ENCODE assay signal across 10 cellular contexts in the genomic region with DNA sequence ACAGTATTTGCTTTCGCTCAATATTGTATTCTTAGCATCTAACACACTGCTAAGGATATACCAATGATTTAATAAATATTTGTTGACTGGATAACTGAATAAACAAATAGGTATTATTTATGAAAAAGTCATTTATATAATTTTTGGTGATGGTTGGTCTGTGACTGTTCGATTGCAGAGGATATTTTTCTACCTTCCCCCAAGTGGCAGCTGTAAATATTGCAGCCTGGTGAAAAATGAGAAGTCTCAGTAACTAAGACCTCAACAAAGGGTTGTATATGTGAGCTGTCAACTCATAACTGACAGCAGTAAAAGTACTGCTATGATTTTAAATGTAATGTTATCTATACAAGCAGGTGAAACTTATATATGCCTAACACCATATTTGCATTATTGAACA. TPM values are rescaled to one million over a fixed set of nuclear protein-coding genes. Genes with fewer than 3 reads are reported as not detected.
DNase-seq lines count a peak whose midpoint lies in the region; ATAC-seq and TF ChIP-seq lines count a peak whose summit lies in the region.
"Had no signal": no experiment of that assay in that cellular context is flagged by ENCODE, and none has a peak within 500 bp of the region (broad histone marks: within the 10 kb centered on the region; RNA-seq: fewer than 3 reads in every experiment).

No MANE protein-coding gene starts in this region.

- ATAC-seq in GM18520 (IDR thresholded peaks at IDR 0.05; ENCODE audit: unreplicated experiment) (peak; percentile 56), HG03378 (IDR thresholded peaks at IDR 0.05; ENCODE audit: unreplicated experiment) (peak; percentile 59)
- ATAC-seq: stimulated activated effector memory CD8-positive, alpha-beta T cell treated with anti-CD3 and anti-CD28 coated beads, Interleukin-12 subunit alpha, Interleukin-12 subunit beta, amount 100 ng/mL, for 72 hours had no signal

- no peaks in the 10 kb centered on the region for H3K9me3 ChIP-seq in neural progenitor cell (ENCODE audit: low read depth)

- H3K9ac ChIP-seq in neural progenitor cell, result no peak overlapping the region

- H3K27me3 ChIP-seq in brain microvascular endothelial cell (replicated peaks), result no peaks in the 10 kb centered on the region
- no peaks in the 10 kb centered on the region for H3K27me3 ChIP-seq in neural progenitor cell

- H3K27ac ChIP-seq in brain microvascular endothelial cell (no peak overlapping the region), neural progenitor cell (no peak overlapping the region)

- peaks cover 2% of the 10 kb centered on the region for H3K27me3 Mint-ChIP-seq in neural progenitor cell (ENCODE audit: insufficient read depth, low read depth)

- no peaks in the 10 kb centered on the region for H4K20me1 ChIP-seq in neural progenitor cell (ENCODE audit: low read depth)

- H3K79me2 ChIP-seq in neural progenitor cell (ENCODE audit: low read depth), result no peaks in the 10 kb centered on the region

- TF ChIP-seq CTCF in brain microvascular endothelial cell (IDR thresholded peaks at IDR 0.05; ENCODE audit: low read depth, low read length, missing control alignments) (peak; percentile 36), neural progenitor cell (IDR thresholded peaks at IDR 0.05) (peak; percentile 59)

- H3K4me2 ChIP-seq in neural progenitor cell, result no peak overlapping the region

- H3K36me3 Mint-ChIP-seq in neural progenitor cell, result no peaks in the 10 kb centered on the region
- H3K36me3 Mint-ChIP-seq: stimulated activated effector memory CD8-positive, alpha-beta T cell treated with anti-CD3 and anti-CD28 coated beads, Interleukin-12 subunit alpha, Interleukin-12 subunit beta, amount 100 ng/mL, for 72 hours had no signal

- H3K36me3 ChIP-seq in brain microvascular endothelial cell (replicated peaks), result no peaks in the 10 kb centered on the region
- no peaks in the 10 kb centered on the region for H3K36me3 ChIP-seq in neural progenitor cell

- DNase-seq in brain microvascular endothelial cell (no peak), neural progenitor cell (ENCODE audit: low spot score) (no peak), NCI-H1105 treated with DMSO at 0.1 percent for 48 hours (lab: John Stamatoyannopoulos, UW) (no peak), foreskin melanocyte (no peak), OCI-M2 (lab: John Stamatoyannopoulos, UW; ENCODE audit: unreplicated experiment) (no peak)
- DNase-seq in activated T-cell treated with anti-CD3 and anti-CD28 coated beads, Interleukin-2, amount 50 U/mL, for 1 hour, result no peak

- H3K4me1 Mint-ChIP-seq in neural progenitor cell, result peaks cover 6% of the 10 kb centered on the region
- H3K4me1 Mint-ChIP-seq: stimulated activated effector memory CD8-positive, alpha-beta T cell treated with anti-CD3 and anti-CD28 coated beads, Interleukin-12 subunit alpha, Interleukin-12 subunit beta, amount 100 ng/mL, for 72 hours had no signal

- H3F3A ChIP-seq in neural progenitor cell (ENCODE audit: low read depth), result peaks cover 6% of the 10 kb centered on the region

- H3K4me3 Mint-ChIP-seq in neural progenitor cell, result no peak overlapping the region
- H3K4me3 Mint-ChIP-seq: stimulated activated effector memory CD8-positive, alpha-beta T cell treated with anti-CD3 and anti-CD28 coated beads, Interleukin-12 subunit alpha, Interleukin-12 subunit beta, amount 100 ng/mL, for 72 hours had no signal

- H2AFZ ChIP-seq in neural progenitor cell (replicated peaks), result no peak overlapping the region

- H3K27ac Mint-ChIP-seq in neural progenitor cell, result no peak overlapping the region
- H3K27ac Mint-ChIP-seq: stimulated activated effector memory CD8-positive, alpha-beta T cell treated with anti-CD3 and anti-CD28 coated beads, Interleukin-12 subunit alpha, Interleukin-12 subunit beta, amount 100 ng/mL, for 72 hours had no signal

- in situ Hi-C loops in brain microvascular endothelial cell (cut with HindIII; ENCODE audit: low pct_ligation_motif_present, low sequenced_read_pairs), result no loop called here

- H3K4me1 ChIP-seq in neural progenitor cell, result no peaks in the 10 kb centered on the region

- H3K9me3 Mint-ChIP-seq in neural progenitor cell, result no peaks in the 10 kb centered on the region

- H3K4me3 ChIP-seq in brain microvascular endothelial cell (ENCODE audit: low read depth, low read length) (no peak overlapping the region), neural progenitor cell (no peak overlapping the region)

RNA-seq across cellular contexts. Expression of a gene that starts 36.0 kb away (rescaled TPM):
- 1.4 and 1.7 TPM in 2 replicates for total RNA-seq in neural progenitor cell (ENCODE audit: low replicate concordance)
- total RNA-seq: mononuclear cell had no signal
